In genomic region chr5:81345411-81346003, GRCh38 we compare ENCODE assay signal across 19 cellular contexts. TPM values are rescaled to one million over a fixed set of nuclear protein-coding genes. Genes with fewer than 3 reads are reported as not detected.
A peak's percentile ranks its signal among the peaks of the same experiment; 100 is the strongest.
DNase-seq lines count a peak whose midpoint lies in the region; ATAC-seq, FAIRE-seq and TF ChIP-seq lines count a peak whose summit lies in the region.
"Had no signal": no experiment of that assay in that cellular context is flagged by ENCODE, and none has a peak within 500 bp of the region (broad histone marks: within the 10 kb centered on the region; RNA-seq: fewer than 3 reads in every experiment).

No MANE protein-coding gene starts in this region.

- H3K9me3 Mint-ChIP-seq in GM23338 (no peaks in the 10 kb centered on the region), type B pancreatic cell (no peaks in the 10 kb centered on the region)
- H3K9me3 Mint-ChIP-seq: CD4-positive, alpha-beta T cell had no signal

- no peaks in the 10 kb centered on the region for H3K9me3 ChIP-seq in K562 (replicated peaks; ENCODE audit: control insufficient read depth, insufficient read depth, low read depth, low read length)
- H3K9me3 ChIP-seq: HAP-1 had no signal

- H3K4me1 Mint-ChIP-seq in GM23338 = peaks cover 11% of the 10 kb centered on the region
- no peaks in the 10 kb centered on the region for H3K4me1 Mint-ChIP-seq in type B pancreatic cell (ENCODE audit: unreplicated experiment)
- H3K4me1 Mint-ChIP-seq: B cell had no signal

- H3K4me1 ChIP-seq in GM23338 (ENCODE audit: insufficient read depth) = no peaks in the 10 kb centered on the region
- H3K4me1 ChIP-seq in K562 (replicated peaks in 1 of 2; ENCODE audit: control insufficient read depth in 2 of 2, insufficient read depth in 2 of 2, low read length in 2 of 2) = no peaks in the 10 kb centered on the region
- H3K4me1 ChIP-seq: HAP-1 had no signal

- TF ChIP-seq CTCF in GM23338 (conservative IDR thresholded peaks at IDR 0.05; ENCODE audit: low read depth in 2 of 2) (peak in 1 of 2 experiments; percentile 19; a peak in 1 of 4 replicates), K562 (IDR thresholded peaks at IDR 0.05 in 2 of 3, conservative IDR thresholded peaks at IDR 0.05 in 1 of 3; ENCODE audit: insufficient read depth in 2 of 3, low read depth in 1 of 3, low read length in 3 of 3) (no peak), type B pancreatic cell (conservative IDR thresholded peaks at IDR 0.05) (peak; percentile 60)

- H3K79me2 ChIP-seq in GM23338 (replicated peaks; ENCODE audit: insufficient read depth) = no peaks in the 10 kb centered on the region
- no peaks in the 10 kb centered on the region for H3K79me2 ChIP-seq in K562 (ENCODE audit: control insufficient read depth, insufficient read depth, low read length)

- H3K27me3 ChIP-seq in GM23338 (ENCODE audit: insufficient read depth) = no peaks in the 10 kb centered on the region
- peaks cover 23 to 24% of the 10 kb centered on the region in 2 experiments; a peak in 4 of 5 replicates for H3K27me3 ChIP-seq in K562 (ENCODE audit: control insufficient read depth in 2 of 2, insufficient read depth in 2 of 2, low read length in 2 of 2)

- no peak overlapping the region for H3K9ac ChIP-seq in K562 (ENCODE audit: insufficient read depth in 1 of 2, low read depth in 2 of 2, low read length in 2 of 2)

- H3K4me2 ChIP-seq in GM23338 (no peak overlapping the region), K562 (ENCODE audit: insufficient read depth, low read length) (no peak overlapping the region)

- no peak for TF ChIP-seq RAD21 in K562 (CRISPR knock-in tag; conservative IDR thresholded peaks at IDR 0.05 in 1 of 2, IDR thresholded peaks at IDR 0.05 in 1 of 2)

- DNase-seq in GM23338 (ENCODE audit: low spot score) (no peak), K562 (ENCODE audit: extremely low read depth in 1 of 4, low spot score in 3 of 4) (no peak), left lobe of liver (ENCODE audit: low spot score) (no peak), type B pancreatic cell (ENCODE audit: extremely low spot score, unreplicated experiment) (no peak)
- DNase-seq: ACHN; C1 segment of cervical spinal cord; Calu3; CD4-positive, alpha-beta T cell; DMS 273 treated with DMSO at 0.1 percent for 48 hours; GOT3; IMR-90; KG1 had no signal

- H4K20me1 ChIP-seq in GM23338 (replicated peaks; ENCODE audit: insufficient read depth) (no peaks in the 10 kb centered on the region), K562 (replicated peaks; ENCODE audit: control insufficient read depth, insufficient read depth, low read length) (no peaks in the 10 kb centered on the region)

- H3K9me1 ChIP-seq in K562 (ENCODE audit: control insufficient read depth, insufficient read depth, low read length) = no peaks in the 10 kb centered on the region

- no peak for ATAC-seq in GM23338
- ATAC-seq in K562 = no peak
- peak; percentile 56 for ATAC-seq in left lobe of liver
- no peak for ATAC-seq in GM21367 (IDR thresholded peaks at IDR 0.05; ENCODE audit: unreplicated experiment)
- ATAC-seq in GM18870 (IDR thresholded peaks at IDR 0.05; ENCODE audit: unreplicated experiment) = no peak
- ATAC-seq in GM21576 (IDR thresholded peaks at IDR 0.05; ENCODE audit: unreplicated experiment) = no peak

- TF ChIP-seq POLR2A in K562 (conservative IDR thresholded peaks at IDR 0.05) = no peak

- H2AFZ ChIP-seq in GM23338 (peak overlapping the region; percentile 25; the same call in 1 of the 2 replicates), K562 (ENCODE audit: low read depth, low read length) (no peak overlapping the region)

- no peaks in the 10 kb centered on the region for H3F3A ChIP-seq in GM23338 (replicated peaks; ENCODE audit: low read depth)

- H3K27ac Mint-ChIP-seq in GM23338 (no peak overlapping the region), type B pancreatic cell (no peak overlapping the region)
- H3K27ac Mint-ChIP-seq: B cell; CD4-positive, alpha-beta T cell had no signal

- in situ Hi-C loops in K562 (cut with MboI) = no loop called here

- POLR2A ChIA-PET in K562 (lab: Yijun Ruan, JAX) = no interaction called here

- peak; percentile 37 for FAIRE-seq in K562 (lab: Jason Lieb, UNC)

- 4% methylated on average over 5 of the region's 5 CpGs for WGBS in K562 (ENCODE audit: insufficient coverage, low coverage, missing lambda C conversion rate)

- H3K4me3 ChIP-seq in GM23338 (no peak overlapping the region), K562 (no peak overlapping the region)
- H3K4me3 ChIP-seq: HAP-1 had no signal

- no peak for TF ChIP-seq EP300 in K562 (IDR thresholded peaks at IDR 0.05; ENCODE audit: low read length)

- intact Hi-C loops in K562 (cut with micrococcal nuclease) = no loop called here

- no peaks in the 10 kb centered on the region for H3K36me3 Mint-ChIP-seq in GM23338 (ENCODE audit: low read depth)
- no peaks in the 10 kb centered on the region for H3K36me3 Mint-ChIP-seq in type B pancreatic cell

- H3K4me3 Mint-ChIP-seq in GM23338 (no peak overlapping the region), type B pancreatic cell (no peak overlapping the region)
- H3K4me3 Mint-ChIP-seq: B cell; CD4-positive, alpha-beta T cell had no signal

- CTCF ChIA-PET in K562 (lab: Yijun Ruan, JAX; ENCODE audit: low intra/inter-chr PET ratio) = interaction anchor here (0.5 kb wide), 1 partner anchor 298 kb away, joined by 3 read pairs; no protein-coding TSS in a partner anchor

- H3K27me3 Mint-ChIP-seq in GM23338 (ENCODE audit: insufficient read depth, low read depth, poor library complexity) = no peaks in the 10 kb centered on the region
- H3K27me3 Mint-ChIP-seq in type B pancreatic cell = no peaks in the 10 kb centered on the region
- H3K27me3 Mint-ChIP-seq: B cell; CD4-positive, alpha-beta T cell had no signal

- H3K27ac ChIP-seq in GM23338 (ENCODE audit: low read depth) (no peak overlapping the region), K562 (ENCODE audit: extremely low read depth, low read depth, low read length) (no peak overlapping the region)

- no TSS peak for BruUV-seq in K562 (replicated peaks; lab: Mats Ljungman, UMichigan)

- H3K36me3 ChIP-seq in GM23338 (ENCODE audit: insufficient read depth) (no peaks in the 10 kb centered on the region), K562 (ENCODE audit: control insufficient read depth, insufficient read depth, low read length) (no peaks in the 10 kb centered on the region)
- H3K36me3 ChIP-seq: HAP-1 had no signal

- no peaks in the 10 kb centered on the region for H3K9me2 ChIP-seq in GM23338 (ENCODE audit: insufficient read depth)

TF ChIP-seq in GM23338, 12 proteins besides CTCF, POLR2A, EP300 and RAD21 (continues in another document):
- TF ChIP-seq NANOG (IDR thresholded peaks at IDR 0.05; ENCODE audit: borderline replicate concordance) (no peak), ZNF114 (CRISPR knock-in tag; IDR thresholded peaks at IDR 0.05) (no peak)

TF ChIP-seq in K562, 482 proteins besides CTCF, POLR2A, EP300 and RAD21 (continues in another document):
- TF ChIP-seq FOXA3 (CRISPR knock-in tag; conservative IDR thresholded peaks at IDR 0.05 in 1 of 2, IDR thresholded peaks at IDR 0.05 in 1 of 2) (no peak), MYBL2 (IDR thresholded peaks at IDR 0.05; ENCODE audit: low read depth) (no peak), MYBL2 (CRISPR knock-in tag; IDR thresholded peaks at IDR 0.05; ENCODE audit: borderline replicate concordance) (no peak), NR3C1 (CRISPR knock-in tag; IDR thresholded peaks at IDR 0.05) (no peak)

RNA-seq across cellular contexts. Expression of gene ZCCHC9, which starts 44.1 kb away (rescaled TPM):
- total RNA-seq in GM23338 (2014; rRNA removed; shearing (Covaris generic)) = 30.4 and 31.1 TPM in 2 replicates
- polyA plus RNA-seq in GM23338 (2016; fragmentation: Nextera tagmentation; extraction: Ambion mirVana) (45.5 and 48.7 TPM in 2 replicates), K562 (2011; rRNA removed) (43.9 and 48.7 TPM in 2 replicates), K562 (2014; fragmentation: Illumina TruSeq; extraction: Trizol) (62.3 and 74.7 TPM in 2 replicates), K562 (2014; fragmentation: Nextera tagmentation; extraction: Ambion mirVana) (10 to 100 TPM; 77.1 to 95.3 TPM), K562 (2014; rRNA removed) (48.7 and 49.4 TPM in 2 replicates)
- 8.7 and 32.5 TPM in 2 replicates for total RNA-seq in K562 (2011; cell fraction: chromatin; rRNA removed; ENCODE audit: low replicate concordance)
- total RNA-seq in K562 (2011; cell fraction: nucleolus; rRNA removed) = 7.7 and 13.0 TPM in 2 replicates
- 16.9 and 28.4 TPM in 2 replicates for total RNA-seq in K562 (2011; cell fraction: nucleoplasm; rRNA removed)
- total RNA-seq in K562 (2014; rRNA removed) (35.9 and 43.2 TPM in 2 replicates), K562 (2014; rRNA removed; fragmentation: Illumina TruSeq; extraction: Trizol) (62.6 and 68.0 TPM in 2 replicates), K562 (2015; rRNA removed; fragmentation: Illumina TruSeq; extraction: Trizol) (54.8 and 59.9 TPM in 2 replicates), K562 (2021) (40.3 and 42.0 TPM in 2 replicates), left lobe of liver (12.2 TPM), type B pancreatic cell (ENCODE audit: low replicate concordance) (33.9 and 37.5 TPM in 2 replicates)
- 7.1 and 18.8 TPM in 2 replicates for polyA plus RNA-seq in K562 (2011; cell fraction: cytosol; rRNA removed)
- 12.7 and 20.7 TPM in 2 replicates for polyA plus RNA-seq in K562 (2011; cell fraction: nucleus; rRNA removed)
- 42.0 and 45.6 TPM in 2 replicates for polyA plus RNA-seq in K562 (2012)
- 24.1 and 26.9 TPM in 2 replicates for polyA minus RNA-seq in K562 (2011; rRNA and poly(A)+ RNA removed)
- polyA minus RNA-seq in K562 (2011; cell fraction: cytosol; rRNA and poly(A)+ RNA removed) = 9.7 and 12.5 TPM in 2 replicates
- 8.8 and 15.1 TPM in 2 replicates for polyA minus RNA-seq in K562 (2011; cell fraction: nucleus; rRNA and poly(A)+ RNA removed)

RNA-seq across cellular contexts. Expression of gene ACOT12, which starts 48.4 kb away (rescaled TPM):
- 1.4 TPM in 1 of 2 replicates, not detected in the other for total RNA-seq in GM23338 (2014; rRNA removed; shearing (Covaris generic))
- polyA plus RNA-seq in GM23338 (2016; fragmentation: Nextera tagmentation; extraction: Ambion mirVana) (0.15 and 0.54 TPM in 2 replicates), K562 (2011; rRNA removed) (not detected in 2 replicates), K562 (2014; fragmentation: Illumina TruSeq; extraction: Trizol) (not detected in 2 replicates), K562 (2014; fragmentation: Nextera tagmentation; extraction: Ambion mirVana) (not detected), K562 (2014; rRNA removed) (0.03 TPM in 1 of 2 replicates, not detected in the other)
- not detected in 2 replicates for total RNA-seq in K562 (2011; cell fraction: chromatin; rRNA removed; ENCODE audit: low replicate concordance)
- not detected in 2 replicates for total RNA-seq in K562 (2011; cell fraction: nucleolus; rRNA removed)
- not detected in 2 replicates for total RNA-seq in K562 (2011; cell fraction: nucleoplasm; rRNA removed)
- total RNA-seq in K562 (2014; rRNA removed) (not detected in 2 replicates), K562 (2014; rRNA removed; fragmentation: Illumina TruSeq; extraction: Trizol) (not detected in 2 replicates), K562 (2015; rRNA removed; fragmentation: Illumina TruSeq; extraction: Trizol) (not detected in 2 replicates), K562 (2021) (not detected in 2 replicates), left lobe of liver (51.6 TPM), type B pancreatic cell (ENCODE audit: low replicate concordance) (0.46 and 0.74 TPM in 2 replicates)
- polyA plus RNA-seq in K562 (2011; cell fraction: cytosol; rRNA removed) = not detected in 2 replicates
- not detected in 2 replicates for polyA plus RNA-seq in K562 (2011; cell fraction: nucleus; rRNA removed)
- not detected in 2 replicates for polyA plus RNA-seq in K562 (2012)
- polyA minus RNA-seq in K562 (2011; rRNA and poly(A)+ RNA removed) = not detected in 2 replicates
- not detected in 2 replicates for polyA minus RNA-seq in K562 (2011; cell fraction: cytosol; rRNA and poly(A)+ RNA removed)
- polyA minus RNA-seq in K562 (2011; cell fraction: nucleus; rRNA and poly(A)+ RNA removed) = not detected in 2 replicates
- total RNA-seq: A172, B cell, Daoy, IMR-90 had no signal
- polyA plus RNA-seq: IMR-90 had no signal

Comparison
In these comparisons a context has a peak if more than half of its experiments do, and no peak if none do; other contexts are left out.
1. RNA of gene ACOT12, which starts 48.4 kb away (total RNA-seq): 51.6 TPM in left lobe of liver (single experiment); 0.46 to 0.74 TPM in type B pancreatic cell, 1.4 TPM in GM23338 and not detected in K562; every median in the first group is over 10 times any median in the second.